Comparison of ENCODE assay signal across 1 cellular context in the genomic region with DNA sequence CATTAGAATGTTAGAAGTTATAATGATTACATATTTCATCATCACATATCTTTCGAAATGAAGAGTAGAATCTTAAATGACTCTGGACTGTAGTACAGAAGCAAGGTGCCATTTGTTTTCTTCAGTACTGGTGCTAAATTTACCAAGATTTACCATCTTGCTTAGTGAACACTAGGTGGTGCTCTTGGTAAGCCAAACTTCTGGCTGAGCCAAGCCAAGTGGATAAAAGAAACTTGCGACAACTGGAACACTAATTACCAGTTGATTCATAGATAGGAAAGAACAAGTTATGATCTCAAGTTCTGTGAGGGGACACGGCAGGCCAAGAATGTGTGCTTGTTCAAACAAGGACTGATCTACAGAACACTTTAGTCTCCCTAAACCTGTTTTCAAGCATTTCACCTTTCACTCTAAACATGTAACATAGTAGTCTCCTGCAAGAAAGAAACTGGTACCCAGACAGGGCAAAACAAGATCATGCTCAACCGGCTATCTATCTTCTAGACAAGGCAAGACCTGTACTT.
TF ChIP-seq lines count a peak whose summit lies in the region.

No MANE protein-coding gene starts in this region.

TF ChIP-seq in A549, 52 proteins besides CTCF, POLR2A, EP300 and RAD21 (continued from another document):
- TF ChIP-seq, protein P1, sequence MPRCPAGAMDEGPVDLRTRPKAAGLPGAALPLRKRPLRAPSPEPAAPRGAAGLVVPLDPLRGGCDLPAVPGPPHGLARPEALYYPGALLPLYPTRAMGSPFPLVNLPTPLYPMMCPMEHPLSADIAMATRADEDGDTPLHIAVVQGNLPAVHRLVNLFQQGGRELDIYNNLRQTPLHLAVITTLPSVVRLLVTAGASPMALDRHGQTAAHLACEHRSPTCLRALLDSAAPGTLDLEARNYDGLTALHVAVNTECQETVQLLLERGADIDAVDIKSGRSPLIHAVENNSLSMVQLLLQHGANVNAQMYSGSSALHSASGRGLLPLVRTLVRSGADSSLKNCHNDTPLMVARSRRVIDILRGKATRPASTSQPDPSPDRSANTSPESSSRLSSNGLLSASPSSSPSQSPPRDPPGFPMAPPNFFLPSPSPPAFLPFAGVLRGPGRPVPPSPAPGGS (IDR thresholded peaks at IDR 0.05) = no peak
- TF ChIP-seq, protein P2, sequence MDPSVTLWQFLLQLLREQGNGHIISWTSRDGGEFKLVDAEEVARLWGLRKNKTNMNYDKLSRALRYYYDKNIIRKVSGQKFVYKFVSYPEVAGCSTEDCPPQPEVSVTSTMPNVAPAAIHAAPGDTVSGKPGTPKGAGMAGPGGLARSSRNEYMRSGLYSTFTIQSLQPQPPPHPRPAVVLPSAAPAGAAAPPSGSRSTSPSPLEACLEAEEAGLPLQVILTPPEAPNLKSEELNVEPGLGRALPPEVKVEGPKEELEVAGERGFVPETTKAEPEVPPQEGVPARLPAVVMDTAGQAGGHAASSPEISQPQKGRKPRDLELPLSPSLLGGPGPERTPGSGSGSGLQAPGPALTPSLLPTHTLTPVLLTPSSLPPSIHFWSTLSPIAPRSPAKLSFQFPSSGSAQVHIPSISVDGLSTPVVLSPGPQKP (IDR thresholded peaks at IDR 0.05; ENCODE audit: low read depth, low read length) = no peak
- TF ChIP-seq SMC3 (IDR thresholded peaks at IDR 0.05) (peak; percentile 93), RCOR1 (IDR thresholded peaks at IDR 0.05; ENCODE audit: low read depth, low read length) (no peak)
